1 cellular context compared by ENCODE assay signal in the genomic region with DNA sequence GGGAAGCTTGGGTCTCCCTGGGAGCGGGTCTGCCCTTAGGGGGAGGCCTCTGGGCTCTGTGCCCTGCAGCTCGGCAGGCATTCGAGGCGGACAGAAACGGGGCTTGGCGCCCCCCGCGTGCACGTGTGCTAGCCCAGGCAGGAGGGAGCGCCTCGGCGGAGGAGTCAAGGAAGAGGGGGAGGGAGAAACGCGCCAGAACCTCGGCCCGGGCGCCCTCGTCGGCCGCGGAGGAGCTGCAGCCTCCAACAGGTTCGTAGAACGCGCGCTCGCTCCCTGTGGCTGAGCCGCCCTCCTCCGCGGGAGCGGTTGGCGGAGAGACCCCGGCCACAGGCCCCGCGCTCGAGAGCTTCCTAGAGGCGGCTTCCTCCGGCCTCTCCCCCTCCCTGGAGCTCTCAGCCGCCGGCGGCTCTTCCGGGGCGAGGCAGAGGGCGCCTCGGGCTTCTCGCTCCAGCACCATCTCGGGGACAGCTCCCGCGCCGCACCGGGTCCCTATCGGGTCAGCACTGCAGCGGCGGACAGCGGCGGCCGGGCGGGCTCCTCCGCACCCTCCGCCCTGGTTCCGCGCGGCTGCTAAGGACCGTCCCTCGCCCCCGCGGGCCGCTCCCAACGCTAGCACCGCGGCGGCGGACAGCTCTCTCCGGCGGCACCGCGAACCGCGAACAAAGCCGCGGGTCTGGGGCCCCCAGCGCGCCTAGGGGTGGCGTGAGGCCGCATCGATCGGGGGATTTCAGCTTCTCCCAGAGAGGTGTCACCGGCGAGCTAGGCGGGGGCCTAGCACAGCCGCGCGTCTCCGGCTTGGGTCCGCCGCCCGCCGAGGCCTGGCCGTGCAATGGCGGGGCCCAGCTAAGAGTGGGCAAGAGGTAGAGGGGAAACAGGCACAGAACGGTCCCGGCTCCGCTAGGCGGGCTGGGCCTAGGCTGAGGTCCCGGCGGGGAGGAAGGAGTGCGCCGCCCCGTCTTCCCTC.
A peak's percentile ranks its signal among the peaks of the same experiment; 100 is the strongest.
TF ChIP-seq lines count a peak whose summit lies in the region.

No MANE protein-coding gene starts in this region.

TF ChIP-seq in HepG2, 621 proteins besides CTCF, POLR2A, EP300 and RAD21 (continued from another document and continues in another):
- TF ChIP-seq NRL (CRISPR knock-in tag; IDR thresholded peaks at IDR 0.05; ENCODE audit: borderline replicate concordance) (peak; percentile 100), ZNF605 (CRISPR knock-in tag; IDR thresholded peaks at IDR 0.05) (peak; percentile 100), ZNF879 (CRISPR knock-in tag; IDR thresholded peaks at IDR 0.05) (peak; percentile 100), ATF7 (IDR thresholded peaks at IDR 0.05) (no peak), ATF7 (CRISPR knock-in tag; IDR thresholded peaks at IDR 0.05) (peak; percentile 96), SIX1 (CRISPR knock-in tag; IDR thresholded peaks at IDR 0.05; ENCODE audit: borderline replicate concordance) (peak; percentile 88), NCOA5 (CRISPR knock-in tag; IDR thresholded peaks at IDR 0.05) (peak; percentile 96), CHD4 (IDR thresholded peaks at IDR 0.05; ENCODE audit: borderline replicate concordance, low read length) (no peak), WIZ (CRISPR knock-in tag; IDR thresholded peaks at IDR 0.05) (peak; percentile 100), ZFY (CRISPR knock-in tag; IDR thresholded peaks at IDR 0.05) (peak; percentile 90), CBX1 (IDR thresholded peaks at IDR 0.05; ENCODE audit: low read depth) (peak; percentile 52), ZNF251 (CRISPR knock-in tag; IDR thresholded peaks at IDR 0.05) (peak; percentile 99), ZC3H4 (CRISPR knock-in tag; IDR thresholded peaks at IDR 0.05; ENCODE audit: borderline replicate concordance) (peak; percentile 97; the same call in 1 of the 2 replicates), GFI1 (CRISPR knock-in tag; IDR thresholded peaks at IDR 0.05; ENCODE audit: borderline replicate concordance) (peak; percentile 94), ZNF746 (CRISPR knock-in tag; IDR thresholded peaks at IDR 0.05) (peak; percentile 97), KDM3A (CRISPR knock-in tag; IDR thresholded peaks at IDR 0.05; ENCODE audit: low read depth) (peak; percentile 99), ZNF484 (CRISPR knock-in tag; IDR thresholded peaks at IDR 0.05; ENCODE audit: borderline replicate concordance, low read depth) (peak; percentile 99; the same call in 1 of the 2 replicates), GLI4 (CRISPR knock-in tag; IDR thresholded peaks at IDR 0.05; ENCODE audit: borderline replicate concordance) (peak; percentile 100), HOXA5 (CRISPR knock-in tag; IDR thresholded peaks at IDR 0.05) (peak; percentile 100), ZNF564 (CRISPR knock-in tag; IDR thresholded peaks at IDR 0.05) (peak; percentile 99), DNMT1 (CRISPR knock-in tag; IDR thresholded peaks at IDR 0.05) (peak; percentile 99), PCBP1 (IDR thresholded peaks at IDR 0.05; ENCODE audit: borderline replicate concordance, low read depth, low read length) (no peak), BRCA1 (CRISPR knock-in tag; IDR thresholded peaks at IDR 0.05) (peak; percentile 100), HNRNPLL (IDR thresholded peaks at IDR 0.05; ENCODE audit: low read depth, low read length, poor library complexity, severe bottlenecking) (peak; percentile 93), KDM5A (IDR thresholded peaks at IDR 0.05; ENCODE audit: borderline replicate concordance, low read length) (no peak), YEATS4 (CRISPR knock-in tag; IDR thresholded peaks at IDR 0.05; ENCODE audit: borderline replicate concordance) (peak; percentile 98), TOE1 (CRISPR knock-in tag; IDR thresholded peaks at IDR 0.05) (peak; percentile 100), ZNF510 (CRISPR knock-in tag; IDR thresholded peaks at IDR 0.05; ENCODE audit: low read depth) (peak; percentile 100), TSC22D2 (CRISPR knock-in tag; IDR thresholded peaks at IDR 0.05; ENCODE audit: borderline replicate concordance) (peak; percentile 100), MTA1 (CRISPR knock-in tag; IDR thresholded peaks at IDR 0.05; ENCODE audit: borderline replicate concordance) (peak; percentile 97), SMYD3 (CRISPR knock-in tag; IDR thresholded peaks at IDR 0.05) (peak; percentile 100), ZNF335 (CRISPR knock-in tag; IDR thresholded peaks at IDR 0.05) (peak; percentile 97), GTF2F1 (IDR thresholded peaks at IDR 0.05; ENCODE audit: low read length) (no peak), ZNF282 (IDR thresholded peaks at IDR 0.05; ENCODE audit: partially characterized antibody) (no peak), MIXL1 (CRISPR knock-in tag; IDR thresholded peaks at IDR 0.05) (peak; percentile 99), ZNF468 (CRISPR knock-in tag; IDR thresholded peaks at IDR 0.05) (peak; percentile 100), ZNF235 (CRISPR knock-in tag; IDR thresholded peaks at IDR 0.05; ENCODE audit: borderline replicate concordance) (peak; percentile 100)
- TF ChIP-seq, protein P1, sequence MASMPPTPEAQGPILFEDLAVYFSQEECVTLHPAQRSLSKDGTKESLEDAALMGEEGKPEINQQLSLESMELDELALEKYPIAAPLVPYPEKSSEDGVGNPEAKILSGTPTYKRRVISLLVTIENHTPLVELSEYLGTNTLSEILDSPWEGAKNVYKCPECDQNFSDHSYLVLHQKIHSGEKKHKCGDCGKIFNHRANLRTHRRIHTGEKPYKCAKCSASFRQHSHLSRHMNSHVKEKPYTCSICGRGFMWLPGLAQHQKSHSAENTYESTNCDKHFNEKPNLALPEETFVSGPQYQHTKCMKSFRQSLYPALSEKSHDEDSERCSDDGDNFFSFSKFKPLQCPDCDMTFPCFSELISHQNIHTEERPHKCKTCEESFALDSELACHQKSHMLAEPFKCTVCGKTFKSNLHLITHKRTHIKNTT (CRISPR knock-in tag; IDR thresholded peaks at IDR 0.05) = no peak
- TF ChIP-seq, protein P2, sequence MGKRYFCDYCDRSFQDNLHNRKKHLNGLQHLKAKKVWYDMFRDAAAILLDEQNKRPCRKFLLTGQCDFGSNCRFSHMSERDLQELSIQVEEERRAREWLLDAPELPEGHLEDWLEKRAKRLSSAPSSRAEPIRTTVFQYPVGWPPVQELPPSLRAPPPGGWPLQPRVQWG (CRISPR knock-in tag; IDR thresholded peaks at IDR 0.05; ENCODE audit: borderline replicate concordance, low read depth) = peak; percentile 97
- TF ChIP-seq, protein P3, sequence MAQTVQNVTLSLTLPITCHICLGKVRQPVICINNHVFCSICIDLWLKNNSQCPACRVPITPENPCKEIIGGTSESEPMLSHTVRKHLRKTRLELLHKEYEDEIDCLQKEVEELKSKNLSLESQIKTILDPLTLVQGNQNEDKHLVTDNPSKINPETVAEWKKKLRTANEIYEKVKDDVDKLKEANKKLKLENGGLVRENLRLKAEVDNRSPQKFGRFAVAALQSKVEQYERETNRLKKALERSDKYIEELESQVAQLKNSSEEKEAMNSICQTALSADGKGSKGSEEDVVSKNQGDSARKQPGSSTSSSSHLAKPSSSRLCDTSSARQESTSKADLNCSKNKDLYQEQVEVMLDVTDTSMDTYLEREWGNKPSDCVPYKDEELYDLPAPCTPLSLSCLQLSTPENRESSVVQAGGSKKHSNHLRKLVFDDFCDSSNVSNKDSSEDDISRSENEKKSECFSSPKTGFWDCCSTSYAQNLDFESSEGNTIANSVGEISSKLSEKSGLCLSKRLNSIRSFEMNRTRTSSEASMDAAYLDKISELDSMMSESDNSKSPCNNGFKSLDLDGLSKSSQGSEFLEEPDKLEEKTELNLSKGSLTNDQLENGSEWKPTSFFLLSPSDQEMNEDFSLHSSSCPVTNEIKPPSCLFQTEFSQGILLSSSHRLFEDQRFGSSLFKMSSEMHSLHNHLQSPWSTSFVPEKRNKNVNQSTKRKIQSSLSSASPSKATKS (CRISPR knock-in tag; IDR thresholded peaks at IDR 0.05) = peak; percentile 99; the same call in 1 of the 2 replicates
- TF ChIP-seq, protein P4, sequence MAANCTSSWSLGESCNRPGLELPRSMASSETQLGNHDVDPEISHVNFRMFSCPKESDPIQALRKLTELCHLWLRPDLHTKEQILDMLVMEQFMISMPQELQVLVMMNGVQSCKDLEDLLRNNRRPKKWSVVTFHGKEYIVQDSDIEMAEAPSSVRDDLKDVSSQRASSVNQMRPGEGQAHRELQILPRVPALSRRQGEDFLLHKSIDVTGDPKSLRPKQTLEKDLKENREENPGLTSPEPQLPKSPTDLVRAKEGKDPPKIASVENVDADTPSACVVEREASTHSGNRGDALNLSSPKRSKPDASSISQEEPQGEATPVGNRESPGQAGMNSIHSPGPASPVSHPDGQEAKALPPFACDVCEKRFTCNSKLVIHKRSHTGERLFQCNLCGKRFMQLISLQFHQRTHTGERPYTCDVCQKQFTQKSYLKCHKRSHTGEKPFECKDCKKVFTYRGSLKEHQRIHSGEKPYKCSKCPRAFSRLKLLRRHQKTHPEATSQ (CRISPR knock-in tag; IDR thresholded peaks at IDR 0.05; ENCODE audit: borderline replicate concordance) = peak; percentile 100
- TF ChIP-seq, protein P5, sequence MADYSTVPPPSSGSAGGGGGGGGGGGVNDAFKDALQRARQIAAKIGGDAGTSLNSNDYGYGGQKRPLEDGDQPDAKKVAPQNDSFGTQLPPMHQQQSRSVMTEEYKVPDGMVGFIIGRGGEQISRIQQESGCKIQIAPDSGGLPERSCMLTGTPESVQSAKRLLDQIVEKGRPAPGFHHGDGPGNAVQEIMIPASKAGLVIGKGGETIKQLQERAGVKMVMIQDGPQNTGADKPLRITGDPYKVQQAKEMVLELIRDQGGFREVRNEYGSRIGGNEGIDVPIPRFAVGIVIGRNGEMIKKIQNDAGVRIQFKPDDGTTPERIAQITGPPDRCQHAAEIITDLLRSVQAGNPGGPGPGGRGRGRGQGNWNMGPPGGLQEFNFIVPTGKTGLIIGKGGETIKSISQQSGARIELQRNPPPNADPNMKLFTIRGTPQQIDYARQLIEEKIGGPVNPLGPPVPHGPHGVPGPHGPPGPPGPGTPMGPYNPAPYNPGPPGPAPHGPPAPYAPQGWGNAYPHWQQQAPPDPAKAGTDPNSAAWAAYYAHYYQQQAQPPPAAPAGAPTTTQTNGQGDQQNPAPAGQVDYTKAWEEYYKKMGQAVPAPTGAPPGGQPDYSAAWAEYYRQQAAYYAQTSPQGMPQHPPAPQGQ (CRISPR knock-in tag; IDR thresholded peaks at IDR 0.05; ENCODE audit: borderline replicate concordance) = peak; percentile 98
- TF ChIP-seq, protein P6, sequence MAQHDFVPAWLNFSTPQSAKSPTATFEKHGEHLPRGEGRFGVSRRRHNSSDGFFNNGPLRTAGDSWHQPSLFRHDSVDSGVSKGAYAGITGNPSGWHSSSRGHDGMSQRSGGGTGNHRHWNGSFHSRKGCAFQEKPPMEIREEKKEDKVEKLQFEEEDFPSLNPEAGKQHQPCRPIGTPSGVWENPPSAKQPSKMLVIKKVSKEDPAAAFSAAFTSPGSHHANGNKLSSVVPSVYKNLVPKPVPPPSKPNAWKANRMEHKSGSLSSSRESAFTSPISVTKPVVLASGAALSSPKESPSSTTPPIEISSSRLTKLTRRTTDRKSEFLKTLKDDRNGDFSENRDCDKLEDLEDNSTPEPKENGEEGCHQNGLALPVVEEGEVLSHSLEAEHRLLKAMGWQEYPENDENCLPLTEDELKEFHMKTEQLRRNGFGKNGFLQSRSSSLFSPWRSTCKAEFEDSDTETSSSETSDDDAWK (CRISPR knock-in tag; IDR thresholded peaks at IDR 0.05) = no peak
- TF ChIP-seq, protein P7, sequence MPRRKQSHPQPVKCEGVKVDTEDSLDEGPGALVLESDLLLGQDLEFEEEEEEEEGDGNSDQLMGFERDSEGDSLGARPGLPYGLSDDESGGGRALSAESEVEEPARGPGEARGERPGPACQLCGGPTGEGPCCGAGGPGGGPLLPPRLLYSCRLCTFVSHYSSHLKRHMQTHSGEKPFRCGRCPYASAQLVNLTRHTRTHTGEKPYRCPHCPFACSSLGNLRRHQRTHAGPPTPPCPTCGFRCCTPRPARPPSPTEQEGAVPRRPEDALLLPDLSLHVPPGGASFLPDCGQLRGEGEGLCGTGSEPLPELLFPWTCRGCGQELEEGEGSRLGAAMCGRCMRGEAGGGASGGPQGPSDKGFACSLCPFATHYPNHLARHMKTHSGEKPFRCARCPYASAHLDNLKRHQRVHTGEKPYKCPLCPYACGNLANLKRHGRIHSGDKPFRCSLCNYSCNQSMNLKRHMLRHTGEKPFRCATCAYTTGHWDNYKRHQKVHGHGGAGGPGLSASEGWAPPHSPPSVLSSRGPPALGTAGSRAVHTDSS (CRISPR knock-in tag; conservative IDR thresholded peaks at IDR 0.05) = no peak
- TF ChIP-seq, protein P8, sequence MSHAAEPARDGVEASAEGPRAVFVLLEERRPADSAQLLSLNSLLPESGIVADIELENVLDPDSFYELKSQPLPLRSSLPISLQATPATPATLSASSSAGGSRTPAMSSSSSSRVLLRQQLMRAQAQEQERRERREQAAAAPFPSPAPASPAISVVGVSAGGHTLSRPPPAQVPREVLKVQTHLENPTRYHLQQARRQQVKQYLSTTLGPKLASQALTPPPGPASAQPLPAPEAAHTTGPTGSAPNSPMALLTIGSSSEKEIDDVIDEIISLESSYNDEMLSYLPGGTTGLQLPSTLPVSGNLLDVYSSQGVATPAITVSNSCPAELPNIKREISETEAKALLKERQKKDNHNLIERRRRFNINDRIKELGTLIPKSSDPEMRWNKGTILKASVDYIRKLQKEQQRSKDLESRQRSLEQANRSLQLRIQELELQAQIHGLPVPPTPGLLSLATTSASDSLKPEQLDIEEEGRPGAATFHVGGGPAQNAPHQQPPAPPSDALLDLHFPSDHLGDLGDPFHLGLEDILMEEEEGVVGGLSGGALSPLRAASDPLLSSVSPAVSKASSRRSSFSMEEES (CRISPR knock-in tag; IDR thresholded peaks at IDR 0.05) = peak; percentile 99
- TF ChIP-seq, protein P9, sequence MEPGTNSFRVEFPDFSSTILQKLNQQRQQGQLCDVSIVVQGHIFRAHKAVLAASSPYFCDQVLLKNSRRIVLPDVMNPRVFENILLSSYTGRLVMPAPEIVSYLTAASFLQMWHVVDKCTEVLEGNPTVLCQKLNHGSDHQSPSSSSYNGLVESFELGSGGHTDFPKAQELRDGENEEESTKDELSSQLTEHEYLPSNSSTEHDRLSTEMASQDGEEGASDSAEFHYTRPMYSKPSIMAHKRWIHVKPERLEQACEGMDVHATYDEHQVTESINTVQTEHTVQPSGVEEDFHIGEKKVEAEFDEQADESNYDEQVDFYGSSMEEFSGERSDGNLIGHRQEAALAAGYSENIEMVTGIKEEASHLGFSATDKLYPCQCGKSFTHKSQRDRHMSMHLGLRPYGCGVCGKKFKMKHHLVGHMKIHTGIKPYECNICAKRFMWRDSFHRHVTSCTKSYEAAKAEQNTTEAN (CRISPR knock-in tag; conservative IDR thresholded peaks at IDR 0.05) = peak; percentile 99
- TF ChIP-seq, protein P10, sequence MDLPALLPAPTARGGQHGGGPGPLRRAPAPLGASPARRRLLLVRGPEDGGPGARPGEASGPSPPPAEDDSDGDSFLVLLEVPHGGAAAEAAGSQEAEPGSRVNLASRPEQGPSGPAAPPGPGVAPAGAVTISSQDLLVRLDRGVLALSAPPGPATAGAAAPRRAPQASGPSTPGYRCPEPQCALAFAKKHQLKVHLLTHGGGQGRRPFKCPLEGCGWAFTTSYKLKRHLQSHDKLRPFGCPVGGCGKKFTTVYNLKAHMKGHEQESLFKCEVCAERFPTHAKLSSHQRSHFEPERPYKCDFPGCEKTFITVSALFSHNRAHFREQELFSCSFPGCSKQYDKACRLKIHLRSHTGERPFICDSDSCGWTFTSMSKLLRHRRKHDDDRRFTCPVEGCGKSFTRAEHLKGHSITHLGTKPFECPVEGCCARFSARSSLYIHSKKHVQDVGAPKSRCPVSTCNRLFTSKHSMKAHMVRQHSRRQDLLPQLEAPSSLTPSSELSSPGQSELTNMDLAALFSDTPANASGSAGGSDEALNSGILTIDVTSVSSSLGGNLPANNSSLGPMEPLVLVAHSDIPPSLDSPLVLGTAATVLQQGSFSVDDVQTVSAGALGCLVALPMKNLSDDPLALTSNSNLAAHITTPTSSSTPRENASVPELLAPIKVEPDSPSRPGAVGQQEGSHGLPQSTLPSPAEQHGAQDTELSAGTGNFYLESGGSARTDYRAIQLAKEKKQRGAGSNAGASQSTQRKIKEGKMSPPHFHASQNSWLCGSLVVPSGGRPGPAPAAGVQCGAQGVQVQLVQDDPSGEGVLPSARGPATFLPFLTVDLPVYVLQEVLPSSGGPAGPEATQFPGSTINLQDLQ (CRISPR knock-in tag; IDR thresholded peaks at IDR 0.05) = peak; percentile 99
